In genomic region chr4:3683744-3684421, GRCh38 we compare ENCODE assay signal across 26 cellular contexts.
A peak's percentile ranks its signal among the peaks of the same experiment; 100 is the strongest.
DNase-seq lines count a peak whose midpoint lies in the region; ATAC-seq and TF ChIP-seq lines count a peak whose summit lies in the region.
"Had no signal": no experiment of that assay in that cellular context is flagged by ENCODE, and none has a peak within 500 bp of the region (broad histone marks: within the 10 kb centered on the region; RNA-seq: fewer than 3 reads in every experiment).

No MANE protein-coding gene starts in this region.

- no peaks in the 10 kb centered on the region for H3K36me3 Mint-ChIP-seq in chondrocyte (ENCODE audit: low read depth)

- peaks cover 28% of the 10 kb centered on the region for H3K27me3 Mint-ChIP-seq in chondrocyte (ENCODE audit: low read depth)

- no peak for TF ChIP-seq CTCF in right atrium auricular region (IDR thresholded peaks at IDR 0.05)
- no peak for TF ChIP-seq CTCF in chondrocyte (IDR thresholded peaks at IDR 0.05)
- no peak for TF ChIP-seq CTCF in lower lobe of right lung (IDR thresholded peaks at IDR 0.05)
- TF ChIP-seq CTCF in suprapubic skin (IDR thresholded peaks at IDR 0.05): no peak

- intact Hi-C loops in Right ventricle myocardium inferior (cut with DNase I): no loop called here
- intact Hi-C loops in lower lobe of right lung (cut with DNase I): no loop called here

- H3K27ac ChIP-seq in right atrium auricular region: no peak overlapping the region
- no peak overlapping the region for H3K27ac ChIP-seq in lower lobe of right lung
- H3K27ac ChIP-seq in suprapubic skin: no peak overlapping the region
- H3K27ac ChIP-seq: 22Rv1, PC-9, SJSA1 had no signal

- H3K36me3 ChIP-seq in right atrium auricular region (no peaks in the 10 kb centered on the region), lower lobe of right lung (no peaks in the 10 kb centered on the region), suprapubic skin (no peaks in the 10 kb centered on the region)
- H3K36me3 ChIP-seq: HAP-1, SJSA1 had no signal

- no peak for ATAC-seq in Right ventricle myocardium inferior
- no peak for ATAC-seq in lower lobe of right lung

- H3K4me1 ChIP-seq in right atrium auricular region: no peaks in the 10 kb centered on the region
- H3K4me1 ChIP-seq in lower lobe of right lung: no peaks in the 10 kb centered on the region
- no peaks in the 10 kb centered on the region for H3K4me1 ChIP-seq in suprapubic skin
- H3K4me1 ChIP-seq: HAP-1, SJSA1 had no signal

- H3K27ac Mint-ChIP-seq in chondrocyte (ENCODE audit: unreplicated experiment): no peak overlapping the region
- H3K27ac Mint-ChIP-seq: B cell, HFFc6 had no signal

- H3K4me3 Mint-ChIP-seq in chondrocyte (ENCODE audit: unreplicated experiment): no peak overlapping the region
- H3K4me3 Mint-ChIP-seq: B cell, HFFc6 had no signal

- no peaks in the 10 kb centered on the region for H3K9me3 Mint-ChIP-seq in chondrocyte (ENCODE audit: low read depth)
- H3K9me3 Mint-ChIP-seq: HFFc6 had no signal

- DNase-seq in Right ventricle myocardium inferior (ENCODE audit: missing footprints) (peak; percentile 42), right atrium auricular region (ENCODE audit: low spot score) (no peak), chondrocyte (ENCODE audit: low spot score) (peak; percentile 85), lower lobe of right lung (peak; percentile 40), suprapubic skin (ENCODE audit: low spot score in 2 of 2) (peak; percentile 53 to 77), NCI-H1436 treated with DMSO at 0.1 percent for 48 hours (lab: John Stamatoyannopoulos, UW) (no peak), glomerular visceral epithelial cell (ENCODE audit: extremely low spot score) (no peak), GDM1 (lab: John Stamatoyannopoulos, UW) (no peak)
- DNase-seq: Calu3; DND-41; HFFc6; KBM-7; MV-4-11; NCI-H1105; NCI-H146; NCI-H2029; NCI-H446 treated with DMSO at 0.1 percent for 48 hours; NCI-H526; NCI-H82; NK-92 treated with Interleukin-12 subunit alpha and Interleukin-12 subunit beta, amount 100 ng/mL, for 24 hours; PC-9; Right ventricle myocardium superior had no signal

- H3K4me3 ChIP-seq in right atrium auricular region (no peak overlapping the region), lower lobe of right lung (no peak overlapping the region), suprapubic skin (no peak overlapping the region)
- H3K4me3 ChIP-seq: HAP-1, PC-9, SJSA1 had no signal

- no peak for TF ChIP-seq POLR2A in suprapubic skin (IDR thresholded peaks at IDR 0.05)

- H3K9me3 ChIP-seq in right atrium auricular region: no peaks in the 10 kb centered on the region
- no peaks in the 10 kb centered on the region for H3K9me3 ChIP-seq in lower lobe of right lung
- no peaks in the 10 kb centered on the region for H3K9me3 ChIP-seq in suprapubic skin
- H3K9me3 ChIP-seq: HAP-1, SJSA1 had no signal

- no peaks in the 10 kb centered on the region for H3K27me3 ChIP-seq in right atrium auricular region
- H3K27me3 ChIP-seq in lower lobe of right lung (ENCODE audit: low read depth): peaks cover 12% of the 10 kb centered on the region
- H3K27me3 ChIP-seq in suprapubic skin: peaks cover 69% of the 10 kb centered on the region

- no peak for TF ChIP-seq EP300 in suprapubic skin (IDR thresholded peaks at IDR 0.05)

- 86% methylated on average over 22 of the region's 30 CpGs for WGBS in suprapubic skin

- H3K4me1 Mint-ChIP-seq in chondrocyte (ENCODE audit: low read depth): no peaks in the 10 kb centered on the region
- H3K4me1 Mint-ChIP-seq: B cell had no signal

Comparison
In these comparisons a context has a peak if more than half of its experiments do, and no peak if none do; other contexts are left out.
1. DNase-seq: peak in Right ventricle myocardium inferior (single experiment), chondrocyte (single experiment), lower lobe of right lung (single experiment) and suprapubic skin (2 of 2); none in right atrium auricular region (single experiment), NCI-H1436 treated with DMSO at 0.1 percent for 48 hours (single experiment), glomerular visceral epithelial cell (single experiment) and GDM1 (single experiment).